Comparison of ENCODE assay signal across 1 cellular context in genomic region chr7:138755831-138756590, GRCh38.
TF ChIP-seq lines count a peak whose summit lies in the region.

No MANE protein-coding gene starts in this region.

TF ChIP-seq in H1, 55 proteins besides CTCF, POLR2A, EP300 and RAD21:
- TF ChIP-seq TCF12 (IDR thresholded peaks at IDR 0.05; ENCODE audit: low read depth, low read length) (no peak), CREB1 (IDR thresholded peaks at IDR 0.05) (no peak), RBBP5 (IDR thresholded peaks at IDR 0.05; ENCODE audit: borderline replicate concordance, low read depth, low read length) (no peak), TEAD4 (IDR thresholded peaks at IDR 0.05; ENCODE audit: low read depth, low read length) (no peak), SAP30 (IDR thresholded peaks at IDR 0.05; ENCODE audit: insufficient read depth, insufficient replicate concordance, low read length) (no peak), NRF1 (IDR thresholded peaks at IDR 0.05; ENCODE audit: low read depth, low read length) (no peak), FOSL1 (IDR thresholded peaks at IDR 0.05; ENCODE audit: insufficient read depth, low read depth, low read length) (no peak)
- TF ChIP-seq, protein P1, sequence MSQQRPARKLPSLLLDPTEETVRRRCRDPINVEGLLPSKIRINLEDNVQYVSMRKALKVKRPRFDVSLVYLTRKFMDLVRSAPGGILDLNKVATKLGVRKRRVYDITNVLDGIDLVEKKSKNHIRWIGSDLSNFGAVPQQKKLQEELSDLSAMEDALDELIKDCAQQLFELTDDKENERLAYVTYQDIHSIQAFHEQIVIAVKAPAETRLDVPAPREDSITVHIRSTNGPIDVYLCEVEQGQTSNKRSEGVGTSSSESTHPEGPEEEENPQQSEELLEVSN (IDR thresholded peaks at IDR 0.05) = no peak
